1 cellular context compared by ENCODE assay signal in genomic region chr19:48714759-48715261, GRCh38.
TF ChIP-seq lines count a peak whose summit lies in the region.

No MANE protein-coding gene starts in this region.

TF ChIP-seq in endothelial cell of umbilical vein, 7 proteins besides CTCF, POLR2A, EP300 and RAD21:
- TF ChIP-seq JUN (IDR thresholded peaks at IDR 0.05; ENCODE audit: borderline replicate concordance, insufficient read depth, insufficient read length, low read depth) (no peak), FOS (IDR thresholded peaks at IDR 0.05; ENCODE audit: borderline replicate concordance, insufficient read depth, low read length) (no peak), POLR2AphosphoS5 (IDR thresholded peaks at IDR 0.05; ENCODE audit: insufficient read depth, low read depth, low read length) (no peak), GATA2 (IDR thresholded peaks at IDR 0.05; ENCODE audit: insufficient read depth, insufficient read length, low read depth, low read length) (no peak), MAX (IDR thresholded peaks at IDR 0.05; ENCODE audit: insufficient read depth, insufficient read length) (no peak), MYC (IDR thresholded peaks at IDR 0.05; ENCODE audit: low read depth, low read length) (no peak), EZH2 (IDR thresholded peaks at IDR 0.05; ENCODE audit: borderline replicate concordance, low read depth, low read length, severe bottlenecking) (no peak)
